In genomic region chr6:3109755-3110154, GRCh38 we compare ENCODE assay signal across 25 cellular contexts. TPM values are rescaled to one million over a fixed set of nuclear protein-coding genes. Genes with fewer than 3 reads are reported as not detected.
DNase-seq lines count a peak whose midpoint lies in the region; ATAC-seq and TF ChIP-seq lines count a peak whose summit lies in the region.
"Had no signal": no experiment of that assay in that cellular context is flagged by ENCODE, and none has a peak within 500 bp of the region (broad histone marks: within the 10 kb centered on the region; RNA-seq: fewer than 3 reads in every experiment).

No MANE protein-coding gene starts in this region.

- peaks cover 0 to 61% of the 10 kb centered on the region in 2 donors for H3K36me3 ChIP-seq in vagina
- peaks cover 0 to 7% of the 10 kb centered on the region in 2 donors for H3K36me3 ChIP-seq in prostate gland

- no peak for ATAC-seq in T-helper 17 cell
- ATAC-seq: A549, GM12878 had no signal

- H3K9me3 Mint-ChIP-seq in immature natural killer cell, result no peaks in the 10 kb centered on the region
- H3K9me3 Mint-ChIP-seq: CD4-positive, alpha-beta memory T cell; IgD-negative memory B cell had no signal

- H3K36me3 Mint-ChIP-seq in T-helper 17 cell (ENCODE audit: low read depth), result peaks cover 15% of the 10 kb centered on the region
- H3K36me3 Mint-ChIP-seq in immature natural killer cell, result peaks cover 19 to 38% (median 32%) of the 10 kb centered on the region in 3 donors

- H3K27me3 Mint-ChIP-seq in T-helper 17 cell (no peaks in the 10 kb centered on the region), immature natural killer cell (ENCODE audit: low read depth in 3 of 3) (peaks cover 2 to 6% (median 3%) of the 10 kb centered on the region in 3 donors)
- H3K27me3 Mint-ChIP-seq: CD4-positive, alpha-beta memory T cell; IgD-negative memory B cell had no signal

- intact Hi-C loops in vagina (cut with DNase I), result no loop called here
- intact Hi-C loops in prostate gland (cut with DNase I), result no loop called here

- TF ChIP-seq CTCF in epithelial cell of esophagus (IDR thresholded peaks at IDR 0.05; ENCODE audit: insufficient read depth, low read depth, low read length, missing control alignments) (no peak), vagina (IDR thresholded peaks at IDR 0.05) (no peak), prostate gland (IDR thresholded peaks at IDR 0.05) (no peak)

- TF ChIP-seq POLR2A in vagina (IDR thresholded peaks at IDR 0.05) (no peak), prostate gland (IDR thresholded peaks at IDR 0.05) (no peak), erythroblast (IDR thresholded peaks at IDR 0.05; ENCODE audit: low read length) (no peak)

- H3K9me3 ChIP-seq in T-helper 17 cell (ENCODE audit: control insufficient read depth, low read length, poor library complexity, severe bottlenecking), result no peaks in the 10 kb centered on the region
- no peaks in the 10 kb centered on the region for H3K9me3 ChIP-seq in vagina
- H3K9me3 ChIP-seq in prostate gland, result no peaks in the 10 kb centered on the region
- H3K9me3 ChIP-seq: A549; BLaER1 treated with 17β-estradiol and CSF1 and Interleukin-3, amounts not matched to agents 10 nM and 100 nM had no signal

- H3K27ac ChIP-seq in vagina (peak overlapping the region; percentile 10), prostate gland (no peak overlapping the region)
- H3K27ac ChIP-seq: A549; BLaER1 treated with 17β-estradiol and CSF1 and Interleukin-3, amounts not matched to agents 10 nM and 100 nM; KMS-11; RWPE1 had no signal

- DNase-seq in T-helper 17 cell (no peak), epithelial cell of esophagus (ENCODE audit: low read depth) (peak; percentile 83), immature natural killer cell (no peak), vagina (ENCODE audit: extremely low spot score in 2 of 2) (no peak), prostate gland (ENCODE audit: low spot score) (no peak), erythroblast (lab: John Stamatoyannopoulos, UW) (no peak), superior temporal gyrus (ENCODE audit: extremely low spot score) (no peak)
- DNase-seq: AML-193; CD4-positive, alpha-beta memory T cell; COR-L47; NCI-H1048; NCI-H1417 treated with DMSO at 0.1 percent for 48 hours; NCI-H1694 treated with DMSO at 0.1 percent for 48 hours; NCI-H2081 treated with DMSO at 0.1 percent for 48 hours; NCI-H2171; NCI-H226; NCI-H510A; NCI-H69; SHP77 had no signal

- H3K27me3 ChIP-seq in vagina (no peaks in the 10 kb centered on the region), prostate gland (replicated peaks; ENCODE audit: insufficient read depth) (no peaks in the 10 kb centered on the region)
- H3K27me3 ChIP-seq: BLaER1 treated with 17β-estradiol and CSF1 and Interleukin-3, amounts not matched to agents 10 nM and 100 nM had no signal

- 82% methylated on average over 3 of the region's 3 CpGs for WGBS in prostate gland

- H3K4me3 ChIP-seq in epithelial cell of esophagus (ENCODE audit: low read length) (no peak overlapping the region), vagina (no peak overlapping the region), prostate gland (no peak overlapping the region)
- H3K4me3 ChIP-seq: A549; BLaER1 treated with 17β-estradiol and CSF1 and Interleukin-3, amounts not matched to agents 10 nM and 100 nM; GM12878 had no signal

- H3K4me1 ChIP-seq in vagina (peaks cover 8% of the 10 kb centered on the region), prostate gland (replicated peaks) (no peaks in the 10 kb centered on the region)
- H3K4me1 ChIP-seq: A549 had no signal

- H3K27ac Mint-ChIP-seq in T-helper 17 cell (peak overlapping the region; percentile 92), immature natural killer cell (peak overlapping the region; percentile 8 to 68 (median 30))

- H3K4me1 Mint-ChIP-seq in T-helper 17 cell, result peaks cover 17% of the 10 kb centered on the region
- peaks cover 4 to 11% of the 10 kb centered on the region in 2 donors for H3K4me1 Mint-ChIP-seq in immature natural killer cell

- no peak overlapping the region for H3K4me3 Mint-ChIP-seq in T-helper 17 cell
- no peak overlapping the region for H3K4me3 Mint-ChIP-seq in immature natural killer cell
- H3K4me3 Mint-ChIP-seq: CD4-positive, alpha-beta memory T cell; IgD-negative memory B cell had no signal

RNA-seq across cellular contexts. Expression of gene BPHL, which starts 8.8 kb away (rescaled TPM):
- total RNA-seq in T-helper 17 cell, result 1 to 10 TPM; 7.7 to 9.6 TPM
- polyA plus RNA-seq in immature natural killer cell, result 1 to 10 TPM; 7.5 to 9.7 (median 9.1) TPM
- 10.3 TPM for total RNA-seq in vagina
- 10 to 100 TPM; 16.5 to 17.7 TPM for total RNA-seq in prostate gland

RNA-seq across cellular contexts. Expression of gene RIPK1, which starts 41.5 kb away (rescaled TPM):
- total RNA-seq in T-helper 17 cell (10 to 100 TPM; 24.3 to 27.2 TPM), vagina (27.0 TPM), prostate gland (10 to 100 TPM; 21.3 to 23.0 TPM)
- 10 to 100 TPM; 13.8 to 32.6 (median 23.5) TPM for polyA plus RNA-seq in immature natural killer cell

RNA-seq across cellular contexts. Expression of gene TUBB2A, which starts 47.6 kb away (rescaled TPM):
- 10 to 100 TPM; 51.6 to 74.8 TPM for total RNA-seq in T-helper 17 cell
- 1 to 10 TPM; 1.4 to 3.8 (median 2.9) TPM for polyA plus RNA-seq in immature natural killer cell
- total RNA-seq in vagina, result 72.7 TPM
- total RNA-seq in prostate gland, result 10 to 100 TPM; 17.2 to 39.6 TPM
